8 cellular contexts compared by ENCODE assay signal in genomic region chr9:129178579-129178909, GRCh38. TPM values are rescaled to one million over a fixed set of nuclear protein-coding genes. Genes with fewer than 3 reads are reported as not detected.
DNase-seq lines count a peak whose midpoint lies in the region; ATAC-seq and TF ChIP-seq lines count a peak whose summit lies in the region.

No MANE protein-coding gene starts in this region.

- peaks cover 24% of the 10 kb centered on the region for H3F3A ChIP-seq in PC-9 (ENCODE audit: insufficient read depth, low read depth)

- H3K9me3 ChIP-seq in PC-9 (ENCODE audit: insufficient read depth, low read depth) (no peaks in the 10 kb centered on the region), spleen (no peaks in the 10 kb centered on the region)

- H3K27me3 Mint-ChIP-seq in glutamatergic neuron (ENCODE audit: unreplicated experiment) = peaks cover 18% of the 10 kb centered on the region

- H3K27ac ChIP-seq in PC-9 = no peak overlapping the region
- H3K27ac ChIP-seq in spleen = peak overlapping the region in 1 of 8 donors; percentile 82

- H3K27me3 ChIP-seq in PC-9 (ENCODE audit: insufficient read depth, low read depth) (no peaks in the 10 kb centered on the region), spleen (replicated peaks in 1 of 7) (peaks cover 0 to 39% (median 3%) of the 10 kb centered on the region in 7 donors)

- BruUV-seq in PC-9 (replicated peaks; lab: Mats Ljungman, UMichigan) = TSS peak; percentile 32

- H3K36me3 ChIP-seq in PC-9 (ENCODE audit: low read depth) (no peaks in the 10 kb centered on the region), spleen (no peaks in the 10 kb centered on the region)

- no peak for ATAC-seq in left lobe of liver

- no peak overlapping the region for H3K27ac Mint-ChIP-seq in glutamatergic neuron (ENCODE audit: unreplicated experiment)

- no peaks in the 10 kb centered on the region for H3K9me2 ChIP-seq in PC-9 (ENCODE audit: insufficient read depth)

- peak overlapping the region; percentile 62; the same call in 1 of the 2 replicates for H2AFZ ChIP-seq in PC-9

- H3K79me2 ChIP-seq in PC-9 (ENCODE audit: low read depth) = peaks cover 16% of the 10 kb centered on the region

- H4K20me1 ChIP-seq in PC-9 (ENCODE audit: insufficient read depth) = no peaks in the 10 kb centered on the region

- H3K36me3 Mint-ChIP-seq in glutamatergic neuron (ENCODE audit: unreplicated experiment) = no peaks in the 10 kb centered on the region

- H3K4me1 Mint-ChIP-seq in glutamatergic neuron (ENCODE audit: low read depth, unreplicated experiment) = peaks cover 10% of the 10 kb centered on the region

- peaks cover 19% of the 10 kb centered on the region for H3K9me3 Mint-ChIP-seq in glutamatergic neuron (ENCODE audit: unreplicated experiment)

- H3K4me3 ChIP-seq in PC-9 (peak overlapping the region; percentile 95), spleen (peak overlapping the region in 6 of 8 donors; percentile 59 to 98 (median 92))

- intact Hi-C loops in PC-9 (cut with micrococcal nuclease; ENCODE audit: unreplicated experiment) (loop anchor here (1.0 to 5.0 kb wide), 4 partner anchors 50 to 305 kb away; no protein-coding TSS in a partner anchor), spleen (cut with DNase I; ENCODE audit: low total_unique reads) (no loop called here)

- 10 to 34% (median 14%) methylated on average over 4 to 28 of the region's 28 CpGs for WGBS in spleen, 5 donors

- POLR2A ChIA-PET in PC-9 (lab: Charles Lee; ENCODE audit: unreplicated experiment) = interaction anchor here (0.5 to 1.4 kb wide), 23 partner anchors 11 to 1549 kb away, joined by 3 to 22 read pairs (median 4); no protein-coding TSS in a partner anchor

- H3K4me3 Mint-ChIP-seq in glutamatergic neuron (ENCODE audit: unreplicated experiment) = peak overlapping the region; percentile 70

- TF ChIP-seq CTCF in PC-9 (conservative IDR thresholded peaks at IDR 0.05) = no peak
- TF ChIP-seq CTCF in glutamatergic neuron (IDR thresholded peaks at IDR 0.05; ENCODE audit: partially characterized antibody, unreplicated experiment) = no peak
- no peak for TF ChIP-seq CTCF in spleen (IDR thresholded peaks at IDR 0.05 in 8 of 11, conservative IDR thresholded peaks at IDR 0.05 in 3 of 11)

- H3K4me2 ChIP-seq in PC-9 = peak overlapping the region; percentile 86

- DNase-seq in NCI-H2171 (lab: John Stamatoyannopoulos, UW) = peak; percentile 88
- DNase-seq in NCI-H2171 treated with DMSO at 0.1 percent for 48 hours (lab: John Stamatoyannopoulos, UW) = no peak
- no peak for DNase-seq in PC-9
- no peak for DNase-seq in glutamatergic neuron
- DNase-seq in spleen = no peak
- no peak for DNase-seq in left lobe of liver (ENCODE audit: low spot score)
- DNase-seq in UCSD-AML1 (lab: John Stamatoyannopoulos, UW; ENCODE audit: unreplicated experiment) = no peak
- no peak for DNase-seq in NCI-H524 (lab: John Stamatoyannopoulos, UW)

- CTCF ChIA-PET in PC-9 (lab: Charles Lee) = interaction anchor here (0.7 to 1.1 kb wide), 6 partner anchors 39 to 282 kb away, joined by 3 to 8 read pairs (median 4); no protein-coding TSS in a partner anchor

- no peak for TF ChIP-seq POLR2A in spleen (IDR thresholded peaks at IDR 0.05)

- H3K4me1 ChIP-seq in PC-9 (replicated peaks; ENCODE audit: insufficient read depth) (peaks cover 13% of the 10 kb centered on the region), spleen (peaks cover 16 to 60% (median 42%) of the 10 kb centered on the region in 6 donors)

RNA-seq across cellular contexts. Expression of gene IER5L, which starts 0.5 kb away (rescaled TPM):
- total RNA-seq in PC-9 (2021) (35.5 and 37.3 TPM in 2 replicates), glutamatergic neuron (ENCODE audit: unreplicated experiment) (36.0 TPM), spleen (10 to 100 TPM in 2 of 7 donors, 1 to 10 TPM in 5; 3.9 to 10.4 (median 8.7) TPM), left lobe of liver (4.5 TPM)
- polyA plus RNA-seq in spleen = 10 to 100 TPM in 1 of 3 donors, 1 to 10 TPM in 2; 6.9 to 14.0 (median 7.7) TPM
